In the genomic region with DNA sequence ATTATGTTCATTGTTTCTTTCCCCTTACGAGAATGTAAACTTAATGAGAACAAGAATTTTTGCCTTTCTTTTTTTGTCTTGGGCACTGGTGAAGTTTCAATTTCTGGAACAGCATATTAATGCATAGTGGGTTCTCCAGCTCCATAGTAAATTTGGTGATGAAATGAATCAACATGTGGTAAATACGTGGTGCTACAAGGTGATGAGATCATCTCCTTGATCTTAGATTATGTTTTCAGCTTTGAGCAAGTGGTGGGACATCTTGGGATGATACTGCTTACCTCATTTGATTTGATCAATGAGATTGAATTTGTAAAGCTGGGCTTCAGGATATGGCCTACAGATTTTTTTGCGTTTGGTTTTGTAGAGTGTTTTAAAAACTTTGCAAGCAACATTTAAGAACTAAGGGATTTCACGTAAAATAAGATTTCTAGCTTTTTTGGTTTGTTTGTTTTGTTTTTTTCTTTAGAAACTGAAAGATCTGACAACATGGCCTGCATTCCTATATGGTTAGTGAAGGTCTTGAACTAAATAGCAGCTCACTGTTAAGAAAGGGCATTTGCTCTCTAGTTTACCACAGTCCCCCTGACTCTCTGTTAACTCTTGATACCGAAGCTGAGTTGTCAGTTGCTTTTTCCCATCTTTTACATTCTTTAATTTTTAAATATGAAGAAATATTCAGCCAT, we compare ENCODE assay signal across 1 cellular context.
TF ChIP-seq lines count a peak whose summit lies in the region.

No MANE protein-coding gene starts in this region.

TF ChIP-seq in K562, 482 proteins besides CTCF, POLR2A, EP300 and RAD21:
- no peak for TF ChIP-seq HCFC1 (IDR thresholded peaks at IDR 0.05; ENCODE audit: low read depth, low read length)
- TF ChIP-seq SREBF1 (IDR thresholded peaks at IDR 0.05; ENCODE audit: borderline replicate concordance, low read depth, low read length), result no peak
- no peak for TF ChIP-seq TRIM24 (IDR thresholded peaks at IDR 0.05)
- no peak for TF ChIP-seq TGIF2 (CRISPR knock-in tag; IDR thresholded peaks at IDR 0.05)
- no peak for TF ChIP-seq ZNF3 (CRISPR knock-in tag; IDR thresholded peaks at IDR 0.05)
- 0 out of 2 replicates have a peak, but pooled peaks have one; percentile 24 for TF ChIP-seq JUN (IDR thresholded peaks at IDR 0.05; ENCODE audit: borderline replicate concordance, low read depth, low read length)
- no peak for TF ChIP-seq JUN (CRISPR knock-in tag; IDR thresholded peaks at IDR 0.05; ENCODE audit: borderline replicate concordance)
- TF ChIP-seq ZNF766 (CRISPR knock-in tag; conservative IDR thresholded peaks at IDR 0.05), result no peak
- no peak for TF ChIP-seq SREBF2 (CRISPR knock-in tag; IDR thresholded peaks at IDR 0.05)
- TF ChIP-seq JUND (IDR thresholded peaks at IDR 0.05; ENCODE audit: borderline replicate concordance, low read depth, low read length), result peak; percentile 54; the same call in 1 of the 2 replicates
- TF ChIP-seq JUND (tag; IDR thresholded peaks at IDR 0.05; ENCODE audit: borderline replicate concordance, low read depth, low read length), result peak; percentile 48; the same call in 1 of the 3 replicates
- no peak for TF ChIP-seq TRIM28 (IDR thresholded peaks at IDR 0.05)
- TF ChIP-seq MYBL2 (IDR thresholded peaks at IDR 0.05; ENCODE audit: low read depth), result no peak
- no peak for TF ChIP-seq MYBL2 (CRISPR knock-in tag; IDR thresholded peaks at IDR 0.05; ENCODE audit: borderline replicate concordance)
- TF ChIP-seq CREBBP (IDR thresholded peaks at IDR 0.05; ENCODE audit: low read depth, low read length), result no peak
- no peak for TF ChIP-seq HEY1 (CRISPR knock-in tag; IDR thresholded peaks at IDR 0.05; ENCODE audit: borderline replicate concordance)
- TF ChIP-seq, protein P1, sequence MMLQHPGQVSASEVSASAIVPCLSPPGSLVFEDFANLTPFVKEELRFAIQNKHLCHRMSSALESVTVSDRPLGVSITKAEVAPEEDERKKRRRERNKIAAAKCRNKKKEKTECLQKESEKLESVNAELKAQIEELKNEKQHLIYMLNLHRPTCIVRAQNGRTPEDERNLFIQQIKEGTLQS (IDR thresholded peaks at IDR 0.05), result peak; percentile 80
- TF ChIP-seq, protein P1 (CRISPR knock-in tag; conservative IDR thresholded peaks at IDR 0.05), result no peak
- no peak for TF ChIP-seq ZNF124 (CRISPR knock-in tag; IDR thresholded peaks at IDR 0.05)
- TF ChIP-seq C11orf30 (IDR thresholded peaks at IDR 0.05; ENCODE audit: low read depth), result no peak
TF ChIP-seq in K562: peak in this region for 3.
